8 cellular contexts compared by ENCODE assay signal in the genomic region with DNA sequence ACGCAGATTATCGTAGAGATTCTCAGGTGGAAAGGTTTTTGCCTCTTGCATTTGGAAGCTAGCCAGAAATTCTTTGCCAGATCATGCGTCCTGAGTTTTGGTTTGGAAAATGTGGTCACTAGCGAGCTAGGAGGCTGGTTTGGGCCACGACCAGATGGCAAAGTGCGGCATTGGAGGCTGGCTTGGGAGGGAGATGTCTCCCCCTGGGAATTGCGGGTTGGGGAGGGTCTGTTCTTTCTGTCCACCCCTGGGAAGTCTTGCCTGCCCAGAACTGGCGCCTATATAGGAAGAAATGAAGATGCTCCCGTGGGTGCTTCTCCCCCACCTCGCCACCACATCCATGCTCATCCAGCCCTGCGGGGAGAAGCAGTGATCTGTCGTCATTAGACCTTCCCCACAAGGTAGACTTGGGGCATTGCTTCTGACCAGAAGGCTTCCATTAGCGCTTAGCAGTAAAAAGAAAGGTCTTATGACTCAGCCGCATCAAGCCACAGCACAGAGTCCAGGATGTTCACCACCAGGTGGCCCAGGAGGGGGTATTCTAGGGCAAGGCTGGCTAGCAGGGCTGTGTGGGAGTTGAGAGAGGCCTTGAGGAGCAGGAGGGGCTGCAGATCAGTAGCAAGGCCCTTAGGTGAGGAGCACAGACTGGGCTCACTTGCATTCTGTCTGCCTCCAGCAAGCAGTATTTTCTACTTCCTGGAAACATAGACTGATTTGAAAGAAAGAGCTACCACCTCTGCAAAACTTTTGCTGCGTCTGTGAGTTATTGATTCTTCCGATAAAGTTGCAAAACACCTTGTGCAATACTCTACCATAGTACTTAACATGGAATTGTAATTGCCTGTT. TPM values are rescaled to one million over a fixed set of nuclear protein-coding genes. Genes with fewer than 3 reads are reported as not detected.
DNase-seq lines count a peak whose midpoint lies in the region; ATAC-seq and TF ChIP-seq lines count a peak whose summit lies in the region.

No MANE protein-coding gene starts in this region.

- no peaks in the 10 kb centered on the region for H3K36me3 ChIP-seq in CD8-positive, alpha-beta memory T cell (ENCODE audit: insufficient read depth, low read length)
- H3K36me3 ChIP-seq in colonic mucosa (no peaks in the 10 kb centered on the region), subcutaneous abdominal adipose tissue (ENCODE audit: control insufficient read depth in 5 of 5, insufficient read depth in 5 of 5, low read length in 5 of 5) (no peaks in the 10 kb centered on the region)
- peaks cover 0 to 6% (median 0%) of the 10 kb centered on the region in 3 experiments for H3K36me3 ChIP-seq in naive thymus-derived CD4-positive, alpha-beta T cell (ENCODE audit: control insufficient read depth in 2 of 3, insufficient read depth in 3 of 3, low read length in 3 of 3)

- H3K4me3 ChIP-seq in CD8-positive, alpha-beta memory T cell (ENCODE audit: low read length) = peak overlapping the region; percentile 40
- H3K4me3 ChIP-seq in colonic mucosa (no peak overlapping the region), subcutaneous abdominal adipose tissue (ENCODE audit: low read depth in 1 of 5, low read length in 5 of 5) (no peak overlapping the region)
- peak overlapping the region; percentile 26 for H3K4me3 ChIP-seq in naive thymus-derived CD4-positive, alpha-beta T cell (ENCODE audit: low read length)

- peaks cover 70 to 79% (median 75%) of the 10 kb centered on the region in 3 donors for H3K4me1 Mint-ChIP-seq in CD8-positive, alpha-beta memory T cell
- H3K4me1 Mint-ChIP-seq in naive thymus-derived CD4-positive, alpha-beta T cell = peaks cover 52 to 80% (median 71%) of the 10 kb centered on the region in 7 donors

- H3K27me3 ChIP-seq in CD8-positive, alpha-beta memory T cell (ENCODE audit: insufficient read depth, low read length, poor library complexity, severe bottlenecking) = no peaks in the 10 kb centered on the region
- H3K27me3 ChIP-seq in colonic mucosa (no peaks in the 10 kb centered on the region), subcutaneous abdominal adipose tissue (ENCODE audit: control insufficient read depth in 5 of 5, insufficient read depth in 4 of 5, low read length in 5 of 5) (no peaks in the 10 kb centered on the region)
- no peaks in the 10 kb centered on the region for H3K27me3 ChIP-seq in naive thymus-derived CD4-positive, alpha-beta T cell (ENCODE audit: control insufficient read depth in 2 of 2, insufficient read depth in 2 of 2, low read length in 2 of 2)

- H3K4me3 Mint-ChIP-seq in CD8-positive, alpha-beta memory T cell = peak overlapping the region; percentile 82 to 93 (median 84)
- H3K4me3 Mint-ChIP-seq in naive thymus-derived CD4-positive, alpha-beta T cell = peak overlapping the region; percentile 76 to 99 (median 86)

- peak; percentile 48 for TF ChIP-seq CTCF in colonic mucosa (IDR thresholded peaks at IDR 0.05)

- peak overlapping the region; percentile 90 to 99 (median 96) for H3K27ac Mint-ChIP-seq in CD8-positive, alpha-beta memory T cell
- H3K27ac Mint-ChIP-seq in naive thymus-derived CD4-positive, alpha-beta T cell = peak overlapping the region; percentile 89 to 99 (median 95)

- intact Hi-C loops in colonic mucosa (cut with DNase I) = no loop called here
- intact Hi-C loops in naive thymus-derived CD4-positive, alpha-beta T cell (cut with micrococcal nuclease) = loop anchor here (1.0 to 10.0 kb wide), 14 partner anchors 17 to 1195 kb away; partner anchors contain the start of genes PUM1 (in 2 of the 2), SPOCD1 (in 2 of the 2), ADGRB2 (in 1 of the 2) and BSDC1 (in 1 of the 2)

- H3K27me3 Mint-ChIP-seq in CD8-positive, alpha-beta memory T cell = no peaks in the 10 kb centered on the region
- no peaks in the 10 kb centered on the region for H3K27me3 Mint-ChIP-seq in naive thymus-derived CD4-positive, alpha-beta T cell

- peak overlapping the region; percentile 72 for H3K27ac ChIP-seq in CD8-positive, alpha-beta memory T cell (ENCODE audit: low read depth, low read length)
- H3K27ac ChIP-seq in colonic mucosa = peak overlapping the region; percentile 92
- H3K27ac ChIP-seq in naive thymus-derived CD4-positive, alpha-beta T cell (ENCODE audit: low read depth, low read length) = peak overlapping the region; percentile 81
- peak overlapping the region; percentile 94 for H3K27ac ChIP-seq in subcutaneous abdominal adipose tissue (ENCODE audit: low read depth, low read length)

- ATAC-seq in GM19452 (IDR thresholded peaks at IDR 0.05; ENCODE audit: unreplicated experiment) = peak; percentile 31
- peak; percentile 41 for ATAC-seq in naive thymus-derived CD4-positive, alpha-beta T cell

- H3K36me3 Mint-ChIP-seq in CD8-positive, alpha-beta memory T cell = peaks cover 4 to 22% (median 5%) of the 10 kb centered on the region in 3 donors
- H3K36me3 Mint-ChIP-seq in naive thymus-derived CD4-positive, alpha-beta T cell = peaks cover 0 to 26% (median 5%) of the 10 kb centered on the region in 5 donors

- POLR2A ChIA-PET in CD8-positive, alpha-beta memory T cell (lab: Charles Lee) = interaction anchor here (0.6 to 4.5 kb wide), 14 partner anchors 9 to 170 kb away, joined by 3 to 35 read pairs (median 4); partner anchors contain the start of gene KHDRBS1
- POLR2A ChIA-PET in naive thymus-derived CD4-positive, alpha-beta T cell (lab: Charles Lee) = interaction anchor here (0.6 to 10.5 kb wide), 17 partner anchors 9 to 310 kb away, joined by 3 to 248 read pairs (median 4); partner anchors contain the start of genes KHDRBS1 and SPOCD1

- H3K9me3 ChIP-seq in CD8-positive, alpha-beta memory T cell (ENCODE audit: low read length) = no peaks in the 10 kb centered on the region
- H3K9me3 ChIP-seq in colonic mucosa = no peaks in the 10 kb centered on the region
- H3K9me3 ChIP-seq in naive thymus-derived CD4-positive, alpha-beta T cell (ENCODE audit: control insufficient read depth in 2 of 3, low read length in 3 of 3) = no peaks in the 10 kb centered on the region
- no peaks in the 10 kb centered on the region for H3K9me3 ChIP-seq in subcutaneous abdominal adipose tissue (ENCODE audit: control insufficient read depth in 5 of 5, low read length in 5 of 5)

- H3K9ac ChIP-seq in colonic mucosa (ENCODE audit: low read depth in 2 of 2, low read length in 2 of 2) = peak overlapping the region; percentile 3 to 7
- peak overlapping the region in 2 of 5 donors; percentile 28 to 35 for H3K9ac ChIP-seq in subcutaneous abdominal adipose tissue (ENCODE audit: low read length in 5 of 5)

- DNase-seq in CD8-positive, alpha-beta memory T cell = peak; percentile 64 to 89 (median 72)
- peak; percentile 84 for DNase-seq in MV-4-11 (lab: John Stamatoyannopoulos, UW)
- DNase-seq in activated CD4-positive, alpha-beta T cell treated with anti-CD3 and anti-CD28 coated beads for 24 hours (ENCODE audit: low read depth in 2 of 2) = peak; percentile 55 to 65
- peak; percentile 79 for DNase-seq in colonic mucosa
- DNase-seq in naive thymus-derived CD4-positive, alpha-beta T cell = peak; percentile 50 to 84 (median 70)
- DNase-seq in cortex of kidney (lab: John Stamatoyannopoulos, UW) = no peak

- CTCF ChIA-PET in CD8-positive, alpha-beta memory T cell (lab: Charles Lee) = interaction anchor here (0.6 to 9.1 kb wide), 20 partner anchors 9 to 133 kb away, joined by 3 to 136 read pairs (median 4); partner anchors contain the start of genes SPOCD1 and TMEM39B
- CTCF ChIA-PET in naive thymus-derived CD4-positive, alpha-beta T cell (lab: Charles Lee) = interaction anchor here (0.6 to 3.2 kb wide), 13 partner anchors 13 to 169 kb away, joined by 3 to 51 read pairs (median 5); no protein-coding TSS in a partner anchor

- peaks cover 73% of the 10 kb centered on the region for H3K4me1 ChIP-seq in CD8-positive, alpha-beta memory T cell (ENCODE audit: insufficient read depth, low read length)
- H3K4me1 ChIP-seq in colonic mucosa = peaks cover 20% of the 10 kb centered on the region
- peaks cover 59 to 65% of the 10 kb centered on the region in 2 donors for H3K4me1 ChIP-seq in naive thymus-derived CD4-positive, alpha-beta T cell (ENCODE audit: control insufficient read depth in 2 of 2, insufficient read depth in 2 of 2, low read length in 2 of 2)
- H3K4me1 ChIP-seq in subcutaneous abdominal adipose tissue (ENCODE audit: control insufficient read depth in 5 of 5, insufficient read depth in 5 of 5, low read length in 5 of 5) = peaks cover 10 to 68% (median 63%) of the 10 kb centered on the region in 5 donors

- no peaks in the 10 kb centered on the region for H3K9me3 Mint-ChIP-seq in CD8-positive, alpha-beta memory T cell
- peaks cover 0 to 4% (median 0%) of the 10 kb centered on the region in 11 donors for H3K9me3 Mint-ChIP-seq in naive thymus-derived CD4-positive, alpha-beta T cell

RNA-seq across cellular contexts. Expression of gene PTP4A2, which starts 1.5 kb away (rescaled TPM):
- total RNA-seq in CD8-positive, alpha-beta memory T cell = 100 to 1,000 TPM; 339 to 368 TPM
- 598 TPM for polyA plus RNA-seq in CD8-positive, alpha-beta memory T cell
- 100 to 1,000 TPM; 240 to 332 TPM for total RNA-seq in colonic mucosa
- total RNA-seq in naive thymus-derived CD4-positive, alpha-beta T cell = 100 to 1,000 TPM; 196 to 449 (median 271) TPM
- polyA plus RNA-seq in naive thymus-derived CD4-positive, alpha-beta T cell = 100 to 1,000 TPM; 276 to 398 TPM

Comparison
In these comparisons a context has a peak if more than half of its experiments do, and no peak if none do; other contexts are left out.
1. H3K4me3 ChIP-seq: peak in CD8-positive, alpha-beta memory T cell (single experiment) and naive thymus-derived CD4-positive, alpha-beta T cell (single experiment); none in colonic mucosa (single experiment) and subcutaneous abdominal adipose tissue (0 of 5).
2. Peak in every context shown above with its lines, with median percentiles within 50 percentile points of each other: H3K27ac ChIP-seq.